8 cellular contexts compared by ENCODE assay signal in the genomic region with DNA sequence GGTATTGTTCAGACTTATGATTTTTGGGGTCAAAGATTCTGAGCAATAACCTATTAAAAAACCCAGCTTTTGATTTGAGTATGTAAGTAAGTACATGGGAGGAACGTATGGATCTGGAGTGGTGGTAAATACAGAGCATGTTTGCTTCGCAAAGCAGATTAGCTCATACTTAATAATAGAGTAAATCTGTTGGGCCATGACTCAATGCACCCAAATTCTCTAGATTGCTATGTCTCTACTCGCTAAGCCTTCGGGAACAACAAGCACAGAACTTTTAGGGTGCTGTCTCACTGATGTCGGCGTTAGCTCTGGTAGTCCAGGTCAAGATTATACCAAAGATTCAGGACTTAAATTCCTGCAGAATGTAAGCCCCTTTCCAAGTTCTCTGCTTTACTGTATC. TPM values are rescaled to one million over a fixed set of nuclear protein-coding genes. Genes with fewer than 3 reads are reported as not detected.
A peak's percentile ranks its signal among the peaks of the same experiment; 100 is the strongest.
DNase-seq lines count a peak whose midpoint lies in the region; ATAC-seq and TF ChIP-seq lines count a peak whose summit lies in the region.

No MANE protein-coding gene starts in this region.

- H3K27me3 Mint-ChIP-seq in progenitor cell of endocrine pancreas = no peaks in the 10 kb centered on the region

- H3K9me2 ChIP-seq in PC-3 (replicated peaks; ENCODE audit: low read length) = no peaks in the 10 kb centered on the region

- intact Hi-C loops in PC-3 (cut with micrococcal nuclease) = no loop called here

- no peaks in the 10 kb centered on the region for H3K79me2 ChIP-seq in DND-41 (ENCODE audit: insufficient read depth, low read length)
- peaks cover 38% of the 10 kb centered on the region for H3K79me2 ChIP-seq in PC-3 (ENCODE audit: low read length)

- peaks cover 15% of the 10 kb centered on the region for H3K4me1 Mint-ChIP-seq in progenitor cell of endocrine pancreas (ENCODE audit: low read depth)

- H3K9me3 Mint-ChIP-seq in progenitor cell of endocrine pancreas (ENCODE audit: low read depth) = no peaks in the 10 kb centered on the region

- H3K36me3 ChIP-seq in DND-41 (ENCODE audit: insufficient read depth, low read length) (no peaks in the 10 kb centered on the region), PC-3 (ENCODE audit: low read depth, low read length) (no peaks in the 10 kb centered on the region)

- H3K4me3 Mint-ChIP-seq in progenitor cell of endocrine pancreas (ENCODE audit: low read depth) = peak overlapping the region; percentile 83

- H3K27ac ChIP-seq in DND-41 (ENCODE audit: low read length) = no peak overlapping the region
- peak overlapping the region; percentile 28; the same call in 1 of the 2 replicates for H3K27ac ChIP-seq in PC-3 (ENCODE audit: low read length)

- no peaks in the 10 kb centered on the region for H3F3A ChIP-seq in PC-3 (ENCODE audit: low read length, unreplicated experiment)

- peak overlapping the region; percentile 89 for H3K27ac Mint-ChIP-seq in progenitor cell of endocrine pancreas

- CTCF ChIA-PET in PC-3 (lab: Charles Lee) = no interaction called here

- no TSS peak for BruUV-seq in PC-3 (replicated peaks; lab: Mats Ljungman, UMichigan)

- H3K9me3 ChIP-seq in DND-41 (ENCODE audit: insufficient read depth, low read length, severe bottlenecking) = no peaks in the 10 kb centered on the region
- H3K9me3 ChIP-seq in PC-3 (ENCODE audit: low read length) = no peaks in the 10 kb centered on the region

- H4K20me1 ChIP-seq in DND-41 (ENCODE audit: insufficient read depth, low read length) (no peaks in the 10 kb centered on the region), PC-3 (ENCODE audit: low read length) (no peaks in the 10 kb centered on the region)

- H3K27me3 ChIP-seq in DND-41 (ENCODE audit: insufficient read depth, low read length, poor library complexity) = peaks cover 26% of the 10 kb centered on the region
- no peaks in the 10 kb centered on the region for H3K27me3 ChIP-seq in PC-3 (ENCODE audit: low read length)

- DNase-seq in DND-41 (no peak), PC-3 (no peak), epithelial cell of proximal tubule (ENCODE audit: low read depth) (no peak), progenitor cell of endocrine pancreas (ENCODE audit: low spot score, unreplicated experiment) (no peak), NCI-H2107 treated with DMSO at 0.1 percent for 48 hours (lab: John Stamatoyannopoulos, UW; ENCODE audit: unreplicated experiment) (no peak)
- DNase-seq in activated CD4-positive, CD25-positive, alpha-beta regulatory T cell treated with anti-CD3 and anti-CD28 coated beads, Interleukin-2, amount 50 U/mL, for 72 hours = no peak
- DNase-seq in stimulated activated CD4-positive, alpha-beta T cell treated with anti-CD3 and anti-CD28 coated beads, Interleukin-1b, Interleukin-23, amount 100 ng/mL, for 48 hours = no peak

- H2AFZ ChIP-seq in DND-41 (ENCODE audit: low read depth, low read length) (peak overlapping the region; percentile 69), PC-3 (ENCODE audit: low read length) (peak overlapping the region; percentile 89)

- H3K4me2 ChIP-seq in DND-41 (ENCODE audit: insufficient read depth, low read length) (peak overlapping the region; percentile 68), PC-3 (ENCODE audit: low read length) (peak overlapping the region; percentile 88)

- POLR2A ChIA-PET in PC-3 (lab: Charles Lee; ENCODE audit: unreplicated experiment) = no interaction called here

- ATAC-seq in DND-41 (ENCODE audit: insufficient read depth, low read depth) (no peak), PC-3 (no peak), HG02623 (IDR thresholded peaks at IDR 0.05; ENCODE audit: unreplicated experiment) (no peak)

- H3K36me3 Mint-ChIP-seq in progenitor cell of endocrine pancreas (ENCODE audit: insufficient read depth) = peaks cover 4% of the 10 kb centered on the region

- H3K4me1 ChIP-seq in DND-41 (ENCODE audit: insufficient read depth, low read length) = peaks cover 28% of the 10 kb centered on the region
- peaks cover 25% of the 10 kb centered on the region for H3K4me1 ChIP-seq in PC-3 (ENCODE audit: insufficient read depth, low read length)

- peak overlapping the region; percentile 37 to 73; a peak in 1 of 4 replicates for H3K4me3 ChIP-seq in DND-41 (ENCODE audit: low read depth in 1 of 2, low read length in 2 of 2)
- H3K4me3 ChIP-seq in PC-3 (ENCODE audit: low read length) = peak overlapping the region; percentile 90
- peak overlapping the region; percentile 87 for H3K4me3 ChIP-seq in epithelial cell of proximal tubule (ENCODE audit: low read depth, low read length)

- no peak overlapping the region for H3K9ac ChIP-seq in DND-41 (ENCODE audit: low read depth, low read length)
- H3K9ac ChIP-seq in PC-3 (ENCODE audit: low read length) = peak overlapping the region; percentile 67

- TF ChIP-seq CTCF in DND-41 (IDR thresholded peaks at IDR 0.05; ENCODE audit: borderline replicate concordance, extremely low read depth, low read length, poor library complexity, severe bottlenecking) (no peak), PC-3 (conservative IDR thresholded peaks at IDR 0.05; ENCODE audit: low read depth, low read length) (no peak), epithelial cell of proximal tubule (conservative IDR thresholded peaks at IDR 0.05; ENCODE audit: low read depth, low read length) (no peak), progenitor cell of endocrine pancreas (IDR thresholded peaks at IDR 0.05; ENCODE audit: unreplicated experiment) (no peak)

RNA-seq across cellular contexts. Expression of a gene that starts 0.8 kb away (rescaled TPM):
- 13.6 and 14.3 TPM in 2 replicates for total RNA-seq in PC-3 (2014; rRNA removed)
- total RNA-seq in epithelial cell of proximal tubule = 29.3 and 29.9 TPM in 2 replicates
- total RNA-seq in progenitor cell of endocrine pancreas = 30.1 and 31.5 TPM in 2 replicates
